22 cellular contexts compared by ENCODE assay signal in genomic region chr12:84786622-84787021, GRCh38.
DNase-seq lines count a peak whose midpoint lies in the region; ATAC-seq, FAIRE-seq and TF ChIP-seq lines count a peak whose summit lies in the region.
"Had no signal": no experiment of that assay in that cellular context is flagged by ENCODE, and none has a peak within 500 bp of the region (broad histone marks: within the 10 kb centered on the region; RNA-seq: fewer than 3 reads in every experiment).

No MANE protein-coding gene starts in this region.

- intact Hi-C loops in HepG2 (cut with micrococcal nuclease; ENCODE audit: unreplicated experiment), result no loop called here
- intact Hi-C loops in right lobe of liver (cut with DNase I), result no loop called here

- TF ChIP-seq RAD21 in SK-N-SH (IDR thresholded peaks at IDR 0.05; ENCODE audit: low read length) (no peak), HepG2 (CRISPR knock-in tag; IDR thresholded peaks at IDR 0.05) (no peak)

- H3K27ac ChIP-seq in SK-N-SH (ENCODE audit: low read depth in 2 of 2, low read length in 1 of 2) (no peak overlapping the region), HepG2 (ENCODE audit: extremely low read length, insufficient read depth, low read length) (no peak overlapping the region), right lobe of liver (no peak overlapping the region), SU-DHL-6 (ENCODE audit: low read depth, low read length) (no peak overlapping the region)
- H3K27ac ChIP-seq: A549, BLaER1, C4-2B had no signal

- H3K79me2 ChIP-seq in SK-N-SH (ENCODE audit: insufficient read depth) (no peaks in the 10 kb centered on the region), HepG2 (ENCODE audit: insufficient read depth, low read length) (no peaks in the 10 kb centered on the region), SU-DHL-6 (ENCODE audit: insufficient read depth, low read length) (no peaks in the 10 kb centered on the region)

- FAIRE-seq in HepG2 (lab: Jason Lieb, UNC), result no peak
- FAIRE-seq: A549, GM12878 had no signal

- H3K9me2 ChIP-seq in SK-N-SH, result no peaks in the 10 kb centered on the region
- H3K9me2 ChIP-seq in SU-DHL-6 (replicated peaks; ENCODE audit: insufficient read depth, low read length), result no peaks in the 10 kb centered on the region

- TF ChIP-seq POLR2A in HepG2 (IDR thresholded peaks at IDR 0.05; ENCODE audit: insufficient read depth in 1 of 2, low read depth in 2 of 2, low read length in 2 of 2) (no peak), right lobe of liver (IDR thresholded peaks at IDR 0.05) (no peak)

- ATAC-seq in SK-N-SH treated with all-trans-retinoic acid at 6 μM for 48 hours (no peak), HepG2 (no peak), right lobe of liver (no peak)
- ATAC-seq: A549; CD8-positive, alpha-beta T cell; GM12878; GM23338; HCT116 had no signal

- H3K4me3 ChIP-seq in SK-N-SH (ENCODE audit: low read depth in 2 of 2, low read length in 1 of 2), result no peak overlapping the region
- no peak overlapping the region for H3K4me3 ChIP-seq in HepG2 (replicated peaks in 1 of 3; ENCODE audit: insufficient read depth in 1 of 3, low read depth in 2 of 3, low read length in 3 of 3)
- H3K4me3 ChIP-seq in right lobe of liver, result no peak overlapping the region
- H3K4me3 ChIP-seq in SU-DHL-6 (ENCODE audit: insufficient read depth, low read length, poor library complexity, severe bottlenecking), result no peak overlapping the region
- H3K4me3 ChIP-seq: A549, BLaER1, GM12878, GM23338 had no signal

- H3K27me3 ChIP-seq in SK-N-SH (ENCODE audit: insufficient read depth), result no peaks in the 10 kb centered on the region
- no peaks in the 10 kb centered on the region for H3K27me3 ChIP-seq in HepG2 (ENCODE audit: control insufficient read depth in 1 of 2, insufficient read depth in 2 of 2, low read length in 2 of 2)
- H3K27me3 ChIP-seq in right lobe of liver, result no peaks in the 10 kb centered on the region
- H3K27me3 ChIP-seq in SU-DHL-6 (ENCODE audit: low read length), result no peaks in the 10 kb centered on the region
- H3K27me3 ChIP-seq: BLaER1 had no signal

- H3F3A ChIP-seq in SK-N-SH (replicated peaks; ENCODE audit: insufficient read depth) (no peaks in the 10 kb centered on the region), SU-DHL-6 (ENCODE audit: insufficient read depth) (no peaks in the 10 kb centered on the region)

- no peaks in the 10 kb centered on the region for H3K9me3 ChIP-seq in SK-N-SH
- no peaks in the 10 kb centered on the region for H3K9me3 ChIP-seq in HepG2 (ENCODE audit: low read length)
- H3K9me3 ChIP-seq in right lobe of liver, result no peaks in the 10 kb centered on the region
- H3K9me3 ChIP-seq in SU-DHL-6 (ENCODE audit: insufficient read depth, low read length), result no peaks in the 10 kb centered on the region
- H3K9me3 ChIP-seq: A549, BLaER1, Caco-2 had no signal

- H2AFZ ChIP-seq in SK-N-SH (ENCODE audit: low read depth) (no peak overlapping the region), HepG2 (ENCODE audit: low read length) (no peak overlapping the region), SU-DHL-6 (ENCODE audit: low read depth, low read length, severe bottlenecking) (peak overlapping the region; percentile 62)
- H2AFZ ChIP-seq: GM23338 had no signal

- TF ChIP-seq CTCF in SK-N-SH (IDR thresholded peaks at IDR 0.05) (no peak), HepG2 (CRISPR knock-in tag; IDR thresholded peaks at IDR 0.05) (no peak), right lobe of liver (IDR thresholded peaks at IDR 0.05) (no peak), SU-DHL-6 (IDR thresholded peaks at IDR 0.05; ENCODE audit: insufficient read depth, low read length, poor library complexity, severe bottlenecking) (no peak)

- DNase-seq in SK-N-SH (no peak), HepG2 (ENCODE audit: low spot score) (no peak), right lobe of liver (no peak), NCI-H2081 (lab: John Stamatoyannopoulos, UW) (no peak)
- DNase-seq in activated effector memory CD4-positive, alpha-beta T cell treated with Interleukin-2 at 50 U/mL for 16 hours, result no peak
- DNase-seq: 8988T; Caco-2; CD4-positive, CD25-positive, alpha-beta regulatory T cell; CD8-positive, alpha-beta T cell; DMS153; DND-41; EL; GDM1; H9 had no signal

- H3K4me2 ChIP-seq in SK-N-SH (no peak overlapping the region), HepG2 (ENCODE audit: low read depth, low read length) (no peak overlapping the region), SU-DHL-6 (ENCODE audit: low read depth, low read length, poor library complexity, severe bottlenecking) (no peak overlapping the region)
- H3K4me2 ChIP-seq: A549, BLaER1, GM23338 had no signal

- H4K20me1 ChIP-seq in SK-N-SH (ENCODE audit: insufficient read depth), result no peaks in the 10 kb centered on the region
- H4K20me1 ChIP-seq in HepG2 (ENCODE audit: insufficient read depth, low read length), result no peaks in the 10 kb centered on the region
- no peaks in the 10 kb centered on the region for H4K20me1 ChIP-seq in SU-DHL-6 (ENCODE audit: low read depth, low read length)
- H4K20me1 ChIP-seq: BLaER1 had no signal

- H3K9ac ChIP-seq in SK-N-SH (no peak overlapping the region), HepG2 (ENCODE audit: insufficient read depth, low read depth, low read length) (no peak overlapping the region), SU-DHL-6 (ENCODE audit: low read length) (no peak overlapping the region)
- H3K9ac ChIP-seq: BLaER1 had no signal

- POLR2A ChIA-PET in SK-N-SH (lab: Yijun Ruan, JAX) (no interaction called here), HepG2 (lab: Yijun Ruan, JAX) (no interaction called here)

- CTCF ChIA-PET in SK-N-SH (lab: Yijun Ruan, JAX) (no interaction called here), HepG2 (lab: Yijun Ruan, JAX; ENCODE audit: low intra/inter-chr PET ratio, low total read pairs) (no interaction called here)

- in situ Hi-C loops in HepG2 (cut with HindIII; ENCODE audit: extremely low pct_ligation_motif_present, low pct_unique_long_range_greater_than_20kb), result no loop called here

- BruUV-seq in HepG2 (replicated peaks; lab: Mats Ljungman, UMichigan), result no TSS peak

- peaks cover 0 to 8% of the 10 kb centered on the region in 2 experiments; a peak in 1 of 4 replicates for H3K4me1 ChIP-seq in SK-N-SH (ENCODE audit: control insufficient read depth in 1 of 2, insufficient read depth in 2 of 2, low read depth in 1 of 2, low read length in 1 of 2)
- H3K4me1 ChIP-seq in HepG2 (ENCODE audit: insufficient read depth, low read length), result no peaks in the 10 kb centered on the region
- H3K4me1 ChIP-seq in right lobe of liver, result no peaks in the 10 kb centered on the region
- H3K4me1 ChIP-seq: A549, BLaER1, Caco-2 had no signal

- TF ChIP-seq EP300 in SK-N-SH (IDR thresholded peaks at IDR 0.05; ENCODE audit: borderline replicate concordance in 1 of 2, low read depth in 1 of 2, low read length in 1 of 2) (no peak), HepG2 (IDR thresholded peaks at IDR 0.05; ENCODE audit: low read depth in 2 of 2, low read length in 2 of 2) (no peak), HepG2 (CRISPR knock-in tag; IDR thresholded peaks at IDR 0.05; ENCODE audit: borderline replicate concordance) (no peak)

- H3K36me3 ChIP-seq in SK-N-SH (replicated peaks in 1 of 2; ENCODE audit: control insufficient read depth in 1 of 2, insufficient read depth in 2 of 2, low read length in 1 of 2) (no peaks in the 10 kb centered on the region), HepG2 (replicated peaks in 1 of 2; ENCODE audit: control insufficient read depth in 1 of 2, insufficient read depth in 2 of 2, low read length in 2 of 2) (no peaks in the 10 kb centered on the region), right lobe of liver (no peaks in the 10 kb centered on the region), SU-DHL-6 (ENCODE audit: low read length) (no peaks in the 10 kb centered on the region)
- H3K36me3 ChIP-seq: BLaER1 had no signal

TF ChIP-seq in SK-N-SH treated with all-trans-retinoic acid at 6 μM for 48 hours, 23 proteins besides CTCF, POLR2A, EP300 and RAD21 (continues in another document):
- no peak for TF ChIP-seq TCF4 (CRISPR knock-in tag; IDR thresholded peaks at IDR 0.05; ENCODE audit: borderline replicate concordance)

TF ChIP-seq in SK-N-SH, 30 proteins besides CTCF, POLR2A, EP300 and RAD21 (continues in another document):
- TF ChIP-seq TEAD4 (IDR thresholded peaks at IDR 0.05; ENCODE audit: borderline replicate concordance, insufficient read depth) (no peak), YY1 (IDR thresholded peaks at IDR 0.05; ENCODE audit: low read depth) (no peak), USF2 (IDR thresholded peaks at IDR 0.05; ENCODE audit: borderline replicate concordance, low read depth, low read length) (no peak), NRF1 (IDR thresholded peaks at IDR 0.05; ENCODE audit: low read depth, low read length) (no peak), SIN3A (IDR thresholded peaks at IDR 0.05; ENCODE audit: borderline replicate concordance, low read depth, low read length) (no peak), MXI1 (IDR thresholded peaks at IDR 0.05; ENCODE audit: low read depth, low read length) (no peak), RCOR1 (IDR thresholded peaks at IDR 0.05; ENCODE audit: low read length) (no peak), FOXJ3 (CRISPR knock-in tag; IDR thresholded peaks at IDR 0.05) (no peak), JUND (IDR thresholded peaks at IDR 0.05) (no peak)

TF ChIP-seq in HepG2, 621 proteins besides CTCF, POLR2A, EP300 and RAD21:
- no peak for TF ChIP-seq GMEB2 (CRISPR knock-in tag; IDR thresholded peaks at IDR 0.05; ENCODE audit: low read depth)
- TF ChIP-seq ATF7 (IDR thresholded peaks at IDR 0.05), result peak; percentile 73
- TF ChIP-seq ATF7 (CRISPR knock-in tag; IDR thresholded peaks at IDR 0.05), result no peak
